In genomic region chr19:43115064-43115463, GRCh38 we compare ENCODE assay signal across 1 cellular context. TPM values are rescaled to one million over a fixed set of nuclear protein-coding genes. Genes with fewer than 3 reads are reported as not detected.
"Had no signal": no experiment of that assay in that cellular context is flagged by ENCODE, and none has a peak within 500 bp of the region (broad histone marks: within the 10 kb centered on the region; RNA-seq: fewer than 3 reads in every experiment).

No MANE protein-coding gene starts in this region.

RNA-seq across cellular contexts. Expression of gene PSG2, which starts 32.6 kb away (rescaled TPM):
- total RNA-seq: GM12878 had no signal
- polyA plus RNA-seq: GM12878 had no signal
